In genomic region chr16:75007443-75007842, GRCh38 we compare ENCODE assay signal across 21 cellular contexts. TPM values are rescaled to one million over a fixed set of nuclear protein-coding genes. Genes with fewer than 3 reads are reported as not detected.
DNase-seq lines count a peak whose midpoint lies in the region; ATAC-seq, FAIRE-seq and TF ChIP-seq lines count a peak whose summit lies in the region.
"Had no signal": no experiment of that assay in that cellular context is flagged by ENCODE, and none has a peak within 500 bp of the region (broad histone marks: within the 10 kb centered on the region; RNA-seq: fewer than 3 reads in every experiment).

No MANE protein-coding gene starts in this region.

- H3K4me1 ChIP-seq in GM12878 (ENCODE audit: control insufficient read depth, insufficient read depth, low read length): peaks cover 44% of the 10 kb centered on the region
- H3K4me1 ChIP-seq in suprapubic skin: peaks cover 26% of the 10 kb centered on the region
- H3K4me1 ChIP-seq in SJCRH30: peaks cover 13% of the 10 kb centered on the region; the same call in 1 of the 2 replicates

- no peak for FAIRE-seq in GM12878 (lab: Jason Lieb, UNC)
- FAIRE-seq: A549, GM12891, RCC 7860 had no signal

- TF ChIP-seq EP300 in GM12878 (IDR thresholded peaks at IDR 0.05; ENCODE audit: borderline replicate concordance in 1 of 2, control insufficient read depth in 1 of 2, low read depth in 2 of 2, low read length in 2 of 2) (no peak), suprapubic skin (IDR thresholded peaks at IDR 0.05) (no peak)

- WGBS in GM12878 (ENCODE audit: insufficient coverage, insufficient replicate concordance, low lambda C conversion rate, missing lambda C conversion rate): 0% methylated on average over 1 of the region's 1 CpG
- 90% methylated on average over 1 of the region's 1 CpG for WGBS in suprapubic skin

- peak overlapping the region; percentile 80 for H3K4me2 ChIP-seq in GM12878 (ENCODE audit: control insufficient read depth, insufficient read depth)
- H3K4me2 ChIP-seq: A549 had no signal

- in situ Hi-C loops in GM12878 (cut with MboI): no loop called here

- TF ChIP-seq CTCF in GM12878 (IDR thresholded peaks at IDR 0.05 in 2 of 3, conservative IDR thresholded peaks at IDR 0.05 in 1 of 3; ENCODE audit: control insufficient read depth in 2 of 3, extremely low read depth in 1 of 3, insufficient read depth in 1 of 3, low read depth in 3 of 3, low read length in 3 of 3): no peak
- TF ChIP-seq CTCF in suprapubic skin (IDR thresholded peaks at IDR 0.05): no peak

- CTCF ChIA-PET in GM12878 (lab: Yijun Ruan, JAX): interaction anchor here (1.0 to 2.1 kb wide), 7 partner anchors 9 to 104 kb away, joined by 3 to 11 read pairs (median 6); partner anchors contain the start of gene ZNRF1

- SMC1A ChIA-PET in GM12878 (lab: Charles Lee; ENCODE audit: uncharacterized antibody, unreplicated experiment): interaction anchor here (0.7 to 5.4 kb wide), 10 partner anchors 9 to 104 kb away, joined by 3 to 61 read pairs (median 5); partner anchors contain the start of genes WDR59 and ZNRF1

- peak; percentile 19 for DNase-seq in DMS79 (lab: John Stamatoyannopoulos, UW)
- peak; percentile 50 for DNase-seq in GM12878 (ENCODE audit: low read depth, low spot score)
- no peak for DNase-seq in stimulated activated naive CD8-positive, alpha-beta T cell treated with anti-CD3 and anti-CD28 coated beads, Interleukin-15, Interleukin-2, amounts not matched to agents 100 U/mL and 50 U/mL, for 24 hours
- no peak for DNase-seq in suprapubic skin (ENCODE audit: low spot score in 2 of 2)
- no peak for DNase-seq in SJCRH30
- no peak for DNase-seq in Right ventricle myocardium inferior (ENCODE audit: missing footprints)
- DNase-seq: CD4-positive, alpha-beta memory T cell; DMS 273 treated with DMSO at 0.1 percent for 48 hours; GOT3; Karpas-422; NCI-H1105 treated with DMSO at 0.1 percent for 48 hours; NCI-H187; NCI-H2171; NCI-H446 treated with DMSO at 0.1 percent for 48 hours; SHP77 treated with DMSO at 0.1 percent for 48 hours; T-helper 2 cell had no signal

- no peaks in the 10 kb centered on the region for H4K20me1 ChIP-seq in GM12878 (ENCODE audit: control insufficient read depth, insufficient read depth)

- TF ChIP-seq POLR2A in GM12878 (IDR thresholded peaks at IDR 0.05; ENCODE audit: low read depth, low read length): no peak
- TF ChIP-seq POLR2A in suprapubic skin (IDR thresholded peaks at IDR 0.05): no peak

- H3K36me3 ChIP-seq in GM12878 (ENCODE audit: control insufficient read depth in 2 of 2, insufficient read depth in 2 of 2, low read length in 1 of 2) (no peaks in the 10 kb centered on the region), suprapubic skin (no peaks in the 10 kb centered on the region), SJCRH30 (no peaks in the 10 kb centered on the region; the same call in 1 of the 2 replicates)

- peaks cover 72% of the 10 kb centered on the region for H3K79me2 ChIP-seq in GM12878 (ENCODE audit: control insufficient read depth, insufficient read depth, low read length)

- intact Hi-C loops in GM12878 (cut with micrococcal nuclease; ENCODE audit: unreplicated experiment): no loop called here
- intact Hi-C loops in Right ventricle myocardium inferior (cut with DNase I): no loop called here

- TF ChIP-seq RAD21 in GM12878 (IDR thresholded peaks at IDR 0.05; ENCODE audit: insufficient read depth, low read depth, low read length): no peak

- BruUV-seq in GM12878 (replicated peaks; lab: Mats Ljungman, UMichigan): no TSS peak

- peak overlapping the region; percentile 66 for H3K27ac ChIP-seq in GM12878 (ENCODE audit: control insufficient read depth, insufficient read depth)
- no peak overlapping the region for H3K27ac ChIP-seq in suprapubic skin
- no peak overlapping the region for H3K27ac ChIP-seq in SJCRH30
- H3K27ac ChIP-seq: A549 had no signal

- H3K9ac ChIP-seq in GM12878 (ENCODE audit: control insufficient read depth, insufficient read depth, low read length): peak overlapping the region; percentile 28

- H3K9me3 ChIP-seq in GM12878 (replicated peaks; ENCODE audit: control insufficient read depth, insufficient read depth, low read length) (no peaks in the 10 kb centered on the region), suprapubic skin (no peaks in the 10 kb centered on the region), SJCRH30 (replicated peaks) (no peaks in the 10 kb centered on the region)
- H3K9me3 ChIP-seq: A549 had no signal

- no peaks in the 10 kb centered on the region for H3K27me3 ChIP-seq in GM12878 (replicated peaks in 1 of 2; ENCODE audit: control insufficient read depth in 2 of 2, insufficient read depth in 2 of 2, low read length in 1 of 2)
- no peaks in the 10 kb centered on the region for H3K27me3 ChIP-seq in suprapubic skin
- no peaks in the 10 kb centered on the region for H3K27me3 ChIP-seq in SJCRH30

- peak; percentile 34 for ATAC-seq in GM18519 (IDR thresholded peaks at IDR 0.05; ENCODE audit: low FRiP score, unreplicated experiment)
- peak; percentile 34 for ATAC-seq in HG02610 (IDR thresholded peaks at IDR 0.05; ENCODE audit: unreplicated experiment)
- ATAC-seq in GM12878: peak; percentile 14
- no peak for ATAC-seq in stimulated activated naive CD8-positive, alpha-beta T cell treated with anti-CD3 and anti-CD28 coated beads, Interleukin-15, Interleukin-2, amounts not matched to agents 100 U/mL and 50 U/mL, for 24 hours
- ATAC-seq in Right ventricle myocardium inferior: no peak
- ATAC-seq: A549 had no signal

- POLR2A ChIA-PET in GM12878 (lab: Charles Lee): interaction anchor here (0.8 to 1.3 kb wide), 4 partner anchors 10 to 104 kb away, joined by 3 read pairs; partner anchors contain the start of gene WDR59

- H2AFZ ChIP-seq in GM12878 (ENCODE audit: control insufficient read depth, low read depth, low read length): no peak overlapping the region

- H3K4me3 ChIP-seq in GM12878: peak overlapping the region; percentile 42; the same call in 1 of the 2 replicates
- H3K4me3 ChIP-seq in suprapubic skin: no peak overlapping the region
- no peak overlapping the region for H3K4me3 ChIP-seq in SJCRH30
- H3K4me3 ChIP-seq: A549 had no signal

- RAD21 ChIA-PET in GM12878 (lab: Charles Lee; ENCODE audit: unreplicated experiment): interaction anchor here (0.7 to 8.1 kb wide), 6 partner anchors 10 to 102 kb away, joined by 3 to 46 read pairs (median 4); no protein-coding TSS in a partner anchor

RNA-seq across cellular contexts. Expression of gene ZNRF1, which starts 8.6 kb away (rescaled TPM):
- total RNA-seq in GM12878 (2013; cell fraction: nucleolus; rRNA removed): 35.1 and 37.4 TPM in 2 replicates
- total RNA-seq in GM12878 (2014; rRNA removed) (15.6 and 16.3 TPM in 2 replicates), GM12878 (2014; rRNA removed; fragmentation: Illumina TruSeq; extraction: Trizol) (6.1 and 7.1 TPM in 2 replicates), GM12878 (2021) (24.2 and 25.9 TPM in 2 replicates), suprapubic skin (10 to 100 TPM; 13.0 to 16.7 (median 15.8) TPM), Right ventricle myocardium inferior (27.2 TPM)
- 3.4 TPM for polyA plus RNA-seq in GM12878 (2011; ENCODE audit: low read depth)
- polyA plus RNA-seq in GM12878 (2011; rRNA removed) (12.1 and 19.7 TPM in 2 replicates), GM12878 (2014; fragmentation: Illumina TruSeq; extraction: Trizol) (7.8 and 14.4 TPM in 2 replicates), GM12878 (2014; fragmentation: Nextera tagmentation; extraction: Ambion mirVana) (10 to 100 TPM; 12.0 to 14.2 TPM), GM12878 (2014; rRNA removed) (23.0 and 26.4 TPM in 2 replicates), GM12878 (2016; fragmentation: Nextera tagmentation; extraction: Ambion mirVana) (1 to 10 TPM; 5.8 to 6.7 TPM)
- 11.1 and 19.5 TPM in 2 replicates for polyA plus RNA-seq in GM12878 (2011; cell fraction: cytosol; rRNA removed)
- 17.6 and 19.0 TPM in 2 replicates for polyA plus RNA-seq in GM12878 (2011; cell fraction: nucleus; rRNA removed)
- 11.1 and 12.1 TPM in 2 replicates for polyA plus RNA-seq in GM12878 (2012)
- polyA minus RNA-seq in GM12878 (2011; rRNA and poly(A)+ RNA removed): 15.7 and 16.9 TPM in 2 replicates
- 9.1 and 12.5 TPM in 2 replicates for polyA minus RNA-seq in GM12878 (2011; cell fraction: cytosol; rRNA and poly(A)+ RNA removed)
- polyA minus RNA-seq in GM12878 (2011; cell fraction: nucleus; rRNA and poly(A)+ RNA removed): 8.5 and 16.7 TPM in 2 replicates
- total RNA-seq in SJCRH30 (2014; rRNA removed; shearing (Covaris generic)): 10.9 and 11.6 TPM in 2 replicates

RNA-seq across cellular contexts. Expression of gene WDR59, which starts 22.5 kb away (rescaled TPM):
- 135 and 136 TPM in 2 replicates for total RNA-seq in GM12878 (2013; cell fraction: nucleolus; rRNA removed)
- total RNA-seq in GM12878 (2014; rRNA removed) (23.7 and 24.3 TPM in 2 replicates), GM12878 (2014; rRNA removed; fragmentation: Illumina TruSeq; extraction: Trizol) (17.2 and 19.0 TPM in 2 replicates), GM12878 (2021) (54.9 and 62.0 TPM in 2 replicates), suprapubic skin (100 to 1,000 TPM in 1 of 4 donors, 10 to 100 TPM in 3; 26.2 to 153 (median 59.1) TPM), Right ventricle myocardium inferior (47.8 TPM)
- 19.6 TPM for polyA plus RNA-seq in GM12878 (2011; ENCODE audit: low read depth)
- polyA plus RNA-seq in GM12878 (2011; rRNA removed) (64.5 and 78.4 TPM in 2 replicates), GM12878 (2014; fragmentation: Illumina TruSeq; extraction: Trizol) (31.1 and 32.7 TPM in 2 replicates), GM12878 (2014; fragmentation: Nextera tagmentation; extraction: Ambion mirVana) (10 to 100 TPM in 1 of 2 experiments, 1 to 10 TPM in 1; 9.7 to 11.5 TPM), GM12878 (2014; rRNA removed) (35.1 and 37.7 TPM in 2 replicates), GM12878 (2016; fragmentation: Nextera tagmentation; extraction: Ambion mirVana) (10 to 100 TPM; 19.9 to 25.3 TPM)
- polyA plus RNA-seq in GM12878 (2011; cell fraction: cytosol; rRNA removed): 55.0 and 58.9 TPM in 2 replicates
- 158 and 164 TPM in 2 replicates for polyA plus RNA-seq in GM12878 (2011; cell fraction: nucleus; rRNA removed)
- 46.0 and 48.8 TPM in 2 replicates for polyA plus RNA-seq in GM12878 (2012)
- polyA minus RNA-seq in GM12878 (2011; rRNA and poly(A)+ RNA removed): 79.4 and 90.2 TPM in 2 replicates
- polyA minus RNA-seq in GM12878 (2011; cell fraction: cytosol; rRNA and poly(A)+ RNA removed): 27.7 and 34.0 TPM in 2 replicates
- polyA minus RNA-seq in GM12878 (2011; cell fraction: nucleus; rRNA and poly(A)+ RNA removed): 29.5 and 51.9 TPM in 2 replicates
- total RNA-seq in SJCRH30 (2014; rRNA removed; shearing (Covaris generic)): 13.6 and 17.9 TPM in 2 replicates

Comparison
In these comparisons a context has a peak if more than half of its experiments do, and no peak if none do; other contexts are left out.
1. DNase-seq: peak in DMS79 (single experiment) and GM12878 (single experiment); none in stimulated activated naive CD8-positive, alpha-beta T cell treated with anti-CD3 and anti-CD28 coated beads, Interleukin-15, Interleukin-2, amounts not matched to agents 100 U/mL and 50 U/mL, for 24 hours (single experiment), suprapubic skin (0 of 2), SJCRH30 (0 of 2) and Right ventricle myocardium inferior (single experiment).
2. ATAC-seq: peak in GM18519 (single experiment), HG02610 (single experiment) and GM12878 (single experiment); none in stimulated activated naive CD8-positive, alpha-beta T cell treated with anti-CD3 and anti-CD28 coated beads, Interleukin-15, Interleukin-2, amounts not matched to agents 100 U/mL and 50 U/mL, for 24 hours (single experiment) and Right ventricle myocardium inferior (single experiment).